22 cellular contexts compared by ENCODE assay signal in genomic region chr13:80196756-80197155, GRCh38.
A peak's percentile ranks its signal among the peaks of the same experiment; 100 is the strongest.
DNase-seq lines count a peak whose midpoint lies in the region; ATAC-seq and TF ChIP-seq lines count a peak whose summit lies in the region.
"Had no signal": no experiment of that assay in that cellular context is flagged by ENCODE, and none has a peak within 500 bp of the region (broad histone marks: within the 10 kb centered on the region; RNA-seq: fewer than 3 reads in every experiment).

No MANE protein-coding gene starts in this region.

- H3K9me3 Mint-ChIP-seq in HFFc6 = no peaks in the 10 kb centered on the region
- H3K9me3 Mint-ChIP-seq: activated T-helper 2 cell treated with anti-CD3 and anti-CD28 coated beads, Interferon-gamma antibody, Interleukin-2, Interleukin-4, amounts not matched to agents 10 μg/mL and 5 μg/mL and 100 μg/mL, durations not matched to agents 14 hours and 24 hours and 36 hours; CD4-positive, alpha-beta T cell had no signal

- H3K27ac Mint-ChIP-seq in HFFc6 = peak overlapping the region; percentile 9; the same call in 1 of the 2 replicates
- H3K27ac Mint-ChIP-seq: activated CD8-positive, alpha-beta memory T cell treated with anti-CD3 and anti-CD28 coated beads, Interleukin-2, amount 10 ng/mL, durations not matched to agents 7 days and 5 days; activated T-helper 2 cell treated with anti-CD3 and anti-CD28 coated beads, Interferon-gamma antibody, Interleukin-2, Interleukin-4, amounts not matched to agents 10 μg/mL and 5 μg/mL and 100 μg/mL, durations not matched to agents 14 hours and 24 hours and 36 hours; CD4-positive, alpha-beta T cell had no signal

- no peaks in the 10 kb centered on the region for H3K27me3 ChIP-seq in foreskin keratinocyte
- H3K27me3 ChIP-seq: uterus had no signal

- no peaks in the 10 kb centered on the region for H3K4me1 ChIP-seq in foreskin keratinocyte
- H3K4me1 ChIP-seq: uterus had no signal

- no peak overlapping the region for H3K4me3 Mint-ChIP-seq in HFFc6
- H3K4me3 Mint-ChIP-seq: activated CD8-positive, alpha-beta memory T cell treated with anti-CD3 and anti-CD28 coated beads, Interleukin-2, amount 10 ng/mL, durations not matched to agents 7 days and 5 days; CD4-positive, alpha-beta T cell had no signal

- peaks cover 30% of the 10 kb centered on the region for H3K4me1 Mint-ChIP-seq in HFFc6 (ENCODE audit: low read depth)
- H3K4me1 Mint-ChIP-seq: activated CD8-positive, alpha-beta memory T cell treated with anti-CD3 and anti-CD28 coated beads, Interleukin-2, amount 10 ng/mL, durations not matched to agents 7 days and 5 days had no signal

- H3K36me3 Mint-ChIP-seq in HFFc6 (ENCODE audit: low read depth) = no peaks in the 10 kb centered on the region
- H3K36me3 Mint-ChIP-seq: activated CD8-positive, alpha-beta memory T cell treated with anti-CD3 and anti-CD28 coated beads, Interleukin-2, amount 10 ng/mL, durations not matched to agents 7 days and 5 days had no signal

- intact Hi-C loops in sciatic nerve (cut with DNase I) = no loop called here

- H3K27ac ChIP-seq in foreskin keratinocyte = no peak overlapping the region
- H3K27ac ChIP-seq: RWPE1, uterus had no signal

- DNase-seq in AG08395 (ENCODE audit: low spot score) (peak; percentile 49), HFFc6 (peak; percentile 20), foreskin keratinocyte (no peak), NCI-H2107 treated with DMSO at 0.1 percent for 48 hours (lab: John Stamatoyannopoulos, UW; ENCODE audit: unreplicated experiment) (no peak), sciatic nerve (ENCODE audit: low spot score) (no peak)
- DNase-seq in central memory CD4-positive, alpha-beta T cell = no peak
- DNase-seq in activated CD8-positive, alpha-beta memory T cell treated with anti-CD3 and anti-CD28 coated beads, Interleukin-2, amount 50 U/mL, for 4 hours = no peak
- DNase-seq: activated CD4-positive, alpha-beta T cell treated with anti-CD3 and anti-CD28 coated beads for 48 hours; activated CD8-positive, alpha-beta memory T cell treated with anti-CD3 and anti-CD28 coated beads, Interleukin-2, amount 10 ng/mL, durations not matched to agents 7 days and 5 days; CD4-positive, alpha-beta T cell; DMS153; erythroblast; mucosa of descending colon; MV-4-11; NCI-H187 treated with DMSO at 0.1 percent for 48 hours; NCI-H446; stimulated activated CD4-positive, alpha-beta T cell treated with anti-CD3 and anti-CD28 coated beads, Interleukin-12 subunit alpha, Interleukin-12 subunit beta, amount 100 ng/mL, for 4 hours; substantia nigra; uterus had no signal

- TF ChIP-seq CTCF in HFFc6 (IDR thresholded peaks at IDR 0.05) = no peak
- TF ChIP-seq CTCF in foreskin keratinocyte (conservative IDR thresholded peaks at IDR 0.05) = no peak

- H3K27me3 Mint-ChIP-seq in HFFc6 (ENCODE audit: insufficient read depth) = peaks cover 1% of the 10 kb centered on the region; the same call in 1 of the 2 replicates
- H3K27me3 Mint-ChIP-seq: activated CD8-positive, alpha-beta memory T cell treated with anti-CD3 and anti-CD28 coated beads, Interleukin-2, amount 10 ng/mL, durations not matched to agents 7 days and 5 days; CD4-positive, alpha-beta T cell had no signal

- ATAC-seq in SK-N-SH treated with all-trans-retinoic acid at 6 μM for 48 hours (peak; percentile 72), foreskin keratinocyte (peak; percentile 75), sciatic nerve (no peak)
- ATAC-seq: activated CD8-positive, alpha-beta memory T cell treated with anti-CD3 and anti-CD28 coated beads, Interleukin-2, amount 10 ng/mL, durations not matched to agents 7 days and 5 days; mucosa of descending colon had no signal

TF ChIP-seq in SK-N-SH treated with all-trans-retinoic acid at 6 μM for 48 hours, 23 proteins besides CTCF, POLR2A, EP300 and RAD21:
- no peak for TF ChIP-seq ISL1 (CRISPR knock-in tag; IDR thresholded peaks at IDR 0.05)
- TF ChIP-seq ZNF565 (CRISPR knock-in tag; conservative IDR thresholded peaks at IDR 0.05; ENCODE audit: low read depth) = no peak
- no peak for TF ChIP-seq CSDC2 (CRISPR knock-in tag; IDR thresholded peaks at IDR 0.05)
- TF ChIP-seq ZC3H10 (CRISPR knock-in tag; IDR thresholded peaks at IDR 0.05) = no peak
- no peak for TF ChIP-seq RARB (CRISPR knock-in tag; IDR thresholded peaks at IDR 0.05)
- no peak for TF ChIP-seq ZNF8 (CRISPR knock-in tag; IDR thresholded peaks at IDR 0.05)
- no peak for TF ChIP-seq TOX (CRISPR knock-in tag; IDR thresholded peaks at IDR 0.05; ENCODE audit: borderline replicate concordance)
- no peak for TF ChIP-seq ZNF70 (CRISPR knock-in tag; IDR thresholded peaks at IDR 0.05)
- no peak for TF ChIP-seq PPARA (CRISPR knock-in tag; IDR thresholded peaks at IDR 0.05; ENCODE audit: borderline replicate concordance)
- no peak for TF ChIP-seq ZFP30 (CRISPR knock-in tag; IDR thresholded peaks at IDR 0.05)
- no peak for TF ChIP-seq GLIS3 (CRISPR knock-in tag; IDR thresholded peaks at IDR 0.05)
- no peak for TF ChIP-seq CSRNP3 (CRISPR knock-in tag; IDR thresholded peaks at IDR 0.05)
- no peak for TF ChIP-seq ZFP3 (CRISPR knock-in tag; IDR thresholded peaks at IDR 0.05)
- no peak for TF ChIP-seq PATZ1 (CRISPR knock-in tag; IDR thresholded peaks at IDR 0.05; ENCODE audit: borderline replicate concordance)
- TF ChIP-seq BACH2 (CRISPR knock-in tag; IDR thresholded peaks at IDR 0.05; ENCODE audit: borderline replicate concordance) = no peak
- no peak for TF ChIP-seq CREB5 (CRISPR knock-in tag; IDR thresholded peaks at IDR 0.05; ENCODE audit: low read depth)
- no peak for TF ChIP-seq ESRRG (CRISPR knock-in tag; IDR thresholded peaks at IDR 0.05)
- no peak for TF ChIP-seq SNAI2 (CRISPR knock-in tag; IDR thresholded peaks at IDR 0.05)

Comparison
In these comparisons a context has a peak if more than half of its experiments do, and no peak if none do; other contexts are left out.
1. DNase-seq: peak in AG08395 (single experiment) and HFFc6 (single experiment); none in foreskin keratinocyte (0 of 2), NCI-H2107 treated with DMSO at 0.1 percent for 48 hours (single experiment), central memory CD4-positive, alpha-beta T cell (single experiment), activated CD8-positive, alpha-beta memory T cell treated with anti-CD3 and anti-CD28 coated beads, Interleukin-2, amount 50 U/mL, for 4 hours (single experiment) and sciatic nerve (single experiment).